13 cellular contexts compared by ENCODE assay signal in the genomic region with DNA sequence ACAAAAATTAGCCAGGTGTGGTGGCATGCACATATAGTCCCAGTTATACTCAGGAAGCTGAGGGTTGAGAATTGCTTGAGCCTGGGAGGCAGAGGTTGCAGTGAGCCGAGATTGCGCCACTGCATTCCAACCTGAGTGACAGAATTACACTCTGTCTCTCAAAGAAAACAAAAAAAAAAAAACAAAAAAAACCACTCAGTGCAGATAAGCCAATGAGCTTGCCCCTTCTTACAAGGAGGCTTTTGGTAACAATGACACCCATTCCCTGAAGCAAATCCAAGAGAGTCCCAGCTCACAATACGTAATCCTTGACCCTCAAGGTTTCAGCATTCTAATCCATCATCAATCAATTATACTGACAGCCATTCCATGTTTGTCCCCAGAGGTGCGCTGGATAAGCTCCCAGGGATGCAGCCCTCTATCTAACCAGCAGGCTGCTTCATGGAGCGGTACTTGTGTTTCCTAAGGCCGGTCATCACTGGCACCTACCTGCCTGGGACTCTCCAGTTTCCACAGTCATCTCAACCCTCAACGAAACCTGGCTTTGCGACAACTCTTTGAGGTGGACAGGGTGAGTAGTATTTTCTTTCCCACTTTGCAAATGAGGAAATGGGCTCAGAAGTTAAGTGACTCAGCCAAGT. TPM values are rescaled to one million over a fixed set of nuclear protein-coding genes. Genes with fewer than 3 reads are reported as not detected.
DNase-seq lines count a peak whose midpoint lies in the region; ATAC-seq and TF ChIP-seq lines count a peak whose summit lies in the region.
"Had no signal": no experiment of that assay in that cellular context is flagged by ENCODE, and none has a peak within 500 bp of the region (broad histone marks: within the 10 kb centered on the region; RNA-seq: fewer than 3 reads in every experiment).

No MANE protein-coding gene starts in this region.

- H3K4me1 ChIP-seq in foreskin keratinocyte = no peaks in the 10 kb centered on the region

- H3K27ac ChIP-seq in WERI-Rb-1 (peak overlapping the region; percentile 41), foreskin keratinocyte (no peak overlapping the region)

- no peaks in the 10 kb centered on the region for H3K27me3 Mint-ChIP-seq in activated T-cell treated with anti-CD3 and anti-CD28 coated beads, Interleukin-2, amount 50 U/mL, for 24 hours
- H3K27me3 Mint-ChIP-seq in effector memory CD8-positive, alpha-beta T cell = no peaks in the 10 kb centered on the region
- H3K27me3 Mint-ChIP-seq: activated CD4-positive, alpha-beta T cell treated with anti-CD3 and anti-CD28 coated beads, Interleukin-2, amount 10 ng/mL, durations not matched to agents 24 days and 14 days; activated naive CD4-positive, alpha-beta T cell treated with anti-CD3 and anti-CD28 coated beads, Interleukin-2, amount 50 U/mL, for 24 hours; stimulated activated naive CD8-positive, alpha-beta T cell treated with anti-CD3 and anti-CD28 coated beads, Interleukin-15, Interleukin-2, amounts not matched to agents 100 ng/mL and 50 ng/mL, for 24 hours had no signal

- no peak for DNase-seq in activated T-cell treated with anti-CD3 and anti-CD28 coated beads, Interleukin-2, amount 50 U/mL, for 24 hours
- DNase-seq in activated T-cell treated with anti-CD3 and anti-CD28 coated beads, Interleukin-2, amount 50 U/mL, for 48 hours = no peak
- DNase-seq in WERI-Rb-1 (peak; percentile 81), foreskin keratinocyte (peak; percentile 49 to 69), posterior vena cava (ENCODE audit: low spot score) (no peak), ureter (ENCODE audit: low spot score) (no peak), AG20443 (ENCODE audit: low spot score) (no peak)
- no peak for DNase-seq in effector memory CD8-positive, alpha-beta T cell
- DNase-seq: activated CD4-positive, alpha-beta T cell treated with anti-CD3 and anti-CD28 coated beads, Interleukin-2, amount 10 ng/mL, durations not matched to agents 24 days and 14 days; NCI-H446; Right ventricle myocardium superior had no signal

- peak overlapping the region; percentile 47 for H3K27ac Mint-ChIP-seq in activated T-cell treated with anti-CD3 and anti-CD28 coated beads, Interleukin-2, amount 50 U/mL, for 24 hours
- peak overlapping the region in 1 of 2 donors; percentile 15 for H3K27ac Mint-ChIP-seq in effector memory CD8-positive, alpha-beta T cell
- H3K27ac Mint-ChIP-seq: activated CD4-positive, alpha-beta T cell treated with anti-CD3 and anti-CD28 coated beads, Interleukin-2, amount 10 ng/mL, durations not matched to agents 24 days and 14 days; activated naive CD4-positive, alpha-beta T cell treated with anti-CD3 and anti-CD28 coated beads, Interleukin-2, amount 50 U/mL, for 24 hours had no signal

- peaks cover 13% of the 10 kb centered on the region for H3K4me1 Mint-ChIP-seq in activated T-cell treated with anti-CD3 and anti-CD28 coated beads, Interleukin-2, amount 50 U/mL, for 24 hours (ENCODE audit: low read depth)
- peaks cover 7 to 9% of the 10 kb centered on the region in 2 donors for H3K4me1 Mint-ChIP-seq in effector memory CD8-positive, alpha-beta T cell (ENCODE audit: low read depth in 2 of 2)

- no peaks in the 10 kb centered on the region for H3K9me3 Mint-ChIP-seq in activated T-cell treated with anti-CD3 and anti-CD28 coated beads, Interleukin-2, amount 50 U/mL, for 24 hours
- no peaks in the 10 kb centered on the region for H3K9me3 Mint-ChIP-seq in effector memory CD8-positive, alpha-beta T cell
- H3K9me3 Mint-ChIP-seq: activated CD4-positive, alpha-beta T cell treated with anti-CD3 and anti-CD28 coated beads, Interleukin-2, amount 10 ng/mL, durations not matched to agents 24 days and 14 days; activated naive CD4-positive, alpha-beta T cell treated with anti-CD3 and anti-CD28 coated beads, Interleukin-2, amount 50 U/mL, for 24 hours; stimulated activated naive CD8-positive, alpha-beta T cell treated with anti-CD3 and anti-CD28 coated beads, Interleukin-15, Interleukin-2, amounts not matched to agents 100 ng/mL and 50 ng/mL, for 24 hours had no signal

- H3K36me3 Mint-ChIP-seq in activated T-cell treated with anti-CD3 and anti-CD28 coated beads, Interleukin-2, amount 50 U/mL, for 24 hours (ENCODE audit: low read depth) = peaks cover 93% of the 10 kb centered on the region
- H3K36me3 Mint-ChIP-seq in effector memory CD8-positive, alpha-beta T cell (ENCODE audit: insufficient read depth) = peaks cover 95% of the 10 kb centered on the region

- intact Hi-C loops in posterior vena cava (cut with DNase I) = loop anchor here in 1 of 2 donors (10.0 kb wide), 1 partner anchor 333 kb away; no protein-coding TSS in a partner anchor

- H3K4me3 Mint-ChIP-seq in activated T-cell treated with anti-CD3 and anti-CD28 coated beads, Interleukin-2, amount 50 U/mL, for 24 hours = no peak overlapping the region
- no peak overlapping the region for H3K4me3 Mint-ChIP-seq in effector memory CD8-positive, alpha-beta T cell
- H3K4me3 Mint-ChIP-seq: activated CD4-positive, alpha-beta T cell treated with anti-CD3 and anti-CD28 coated beads, Interleukin-2, amount 10 ng/mL, durations not matched to agents 24 days and 14 days; activated naive CD4-positive, alpha-beta T cell treated with anti-CD3 and anti-CD28 coated beads, Interleukin-2, amount 50 U/mL, for 24 hours; stimulated activated naive CD8-positive, alpha-beta T cell treated with anti-CD3 and anti-CD28 coated beads, Interleukin-15, Interleukin-2, amounts not matched to agents 100 ng/mL and 50 ng/mL, for 24 hours had no signal

- H3K36me3 ChIP-seq in WERI-Rb-1 = peaks cover 79% of the 10 kb centered on the region

- H3K27me3 ChIP-seq in WERI-Rb-1 (ENCODE audit: insufficient read depth, low read depth, severe bottlenecking) = no peaks in the 10 kb centered on the region
- H3K27me3 ChIP-seq in foreskin keratinocyte = no peaks in the 10 kb centered on the region

- ATAC-seq in foreskin keratinocyte = peak; percentile 76
- ATAC-seq in effector memory CD8-positive, alpha-beta T cell (replicated peaks) = no peak

- TF ChIP-seq CTCF in WERI-Rb-1 (IDR thresholded peaks at IDR 0.05; ENCODE audit: low read depth, low read length) (0 out of 2 replicates have a peak, but pooled peaks have one; percentile 15), foreskin keratinocyte (conservative IDR thresholded peaks at IDR 0.05) (peak; percentile 31)

- no peaks in the 10 kb centered on the region for H3K9me3 ChIP-seq in WERI-Rb-1 (ENCODE audit: severe bottlenecking)

- no peak overlapping the region; the same call in 1 of the 2 replicates for H3K4me3 ChIP-seq in WERI-Rb-1 (ENCODE audit: low read depth, low read length)

RNA-seq across cellular contexts. Expression of gene GCN1, which starts 12.4 kb away (rescaled TPM):
- total RNA-seq in foreskin keratinocyte = 80.8 and 84.6 TPM in 2 replicates
- 24.7 and 28.1 TPM in 2 replicates for polyA plus RNA-seq in foreskin keratinocyte
- total RNA-seq in posterior vena cava = 10 to 100 TPM; 50.2 to 52.5 TPM
- 114 TPM for total RNA-seq in ureter

RNA-seq across cellular contexts. Expression of gene RPLP0, which starts 18.8 kb away (rescaled TPM):
- total RNA-seq in foreskin keratinocyte (2,803 and 2,913 TPM in 2 replicates), posterior vena cava (1,000 to 10,000 TPM; 1,277 to 1,372 TPM), ureter (2,124 TPM)
- polyA plus RNA-seq in foreskin keratinocyte = 3,568 and 3,655 TPM in 2 replicates

Comparison
In these comparisons a context has a peak if more than half of its experiments do, and no peak if none do; other contexts are left out.
1. DNase-seq: peak in WERI-Rb-1 (single experiment) and foreskin keratinocyte (2 of 2); none in activated T-cell treated with anti-CD3 and anti-CD28 coated beads, Interleukin-2, amount 50 U/mL, for 24 hours (single experiment), activated T-cell treated with anti-CD3 and anti-CD28 coated beads, Interleukin-2, amount 50 U/mL, for 48 hours (0 of 2), posterior vena cava (single experiment), ureter (single experiment), AG20443 (single experiment) and effector memory CD8-positive, alpha-beta T cell (0 of 3).